Comparison of ENCODE assay signal across 30 cellular contexts in the genomic region with DNA sequence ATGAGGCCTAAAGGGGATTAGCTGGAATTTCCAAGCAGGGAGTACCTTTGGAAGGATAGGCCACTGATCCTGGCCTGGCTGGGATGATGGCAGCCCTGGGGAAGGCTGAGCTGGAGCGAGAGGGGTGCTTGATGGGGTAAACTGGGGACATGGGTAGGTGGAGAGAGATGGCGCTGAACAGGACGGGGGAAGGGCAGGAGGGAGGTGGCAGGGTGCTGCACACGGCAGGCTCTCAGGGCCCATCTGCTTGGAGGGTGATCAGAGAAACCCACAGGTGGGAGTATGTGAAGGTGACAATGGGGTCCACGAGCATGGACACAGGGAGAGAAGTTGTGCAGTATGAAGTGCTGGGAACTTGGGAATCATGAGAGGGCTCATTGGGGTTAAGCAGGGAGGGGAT. TPM values are rescaled to one million over a fixed set of nuclear protein-coding genes. Genes with fewer than 3 reads are reported as not detected.
"Had no signal": no experiment of that assay in that cellular context is flagged by ENCODE, and none has a peak within 500 bp of the region (broad histone marks: within the 10 kb centered on the region; RNA-seq: fewer than 3 reads in every experiment).

No MANE protein-coding gene starts in this region.

- H3K27me3 ChIP-seq: ascending aorta, brain microvascular endothelial cell, esophagus squamous epithelium, spleen had no signal

- H3K9ac ChIP-seq: SK-N-SH had no signal

- H3K9me3 Mint-ChIP-seq: activated naive CD4-positive, alpha-beta T cell treated with anti-CD3 and anti-CD28 coated beads, Interleukin-2, amount 10 ng/mL, durations not matched to agents 7 days and 5 days; activated naive CD8-positive, alpha-beta T cell treated with anti-CD3 and anti-CD28 coated beads, Interleukin-2, amount 10 ng/mL, durations not matched to agents 7 days and 5 days; activated T-cell treated with anti-CD3 and anti-CD28 coated beads, Interleukin-2, amount 50 U/mL, for 24 hours; dendritic cell treated with granulocyte-macrophage colony-stimulating factor and Interleukin-4, amounts not matched to agents 40 ng/mL and 50 ng/mL, for 4 days; mesothelial cell of epicardium; naive thymus-derived CD4-positive, alpha-beta T cell; neural crest cell had no signal

- DNase-seq: activated CD4-positive, alpha-beta T cell treated with anti-CD3 and anti-CD28 coated beads for 48 hours; activated CD4-positive, alpha-beta T cell treated with anti-CD3 and anti-CD28 coated beads, Interleukin-2, amount 50 U/mL, for 48 hours; activated gamma-delta T cell; activated naive CD4-positive, alpha-beta T cell treated with anti-CD3 and anti-CD28 coated beads, Interleukin-2, amount 10 ng/mL, durations not matched to agents 7 days and 5 days; activated naive CD8-positive, alpha-beta T cell treated with anti-CD3 and anti-CD28 coated beads, Interleukin-2, amount 10 ng/mL, durations not matched to agents 7 days and 5 days; activated T-cell treated with anti-CD3 and anti-CD28 coated beads, Interleukin-2, amount 50 U/mL, for 24 hours; brain microvascular endothelial cell; central memory CD4-positive, alpha-beta T cell; esophagus squamous epithelium; foreskin melanocyte; naive thymus-derived CD4-positive, alpha-beta T cell; occipital lobe; right cardiac atrium; SK-N-SH; spleen; stimulated activated naive CD8-positive, alpha-beta T cell treated with anti-CD3 and anti-CD28 coated beads, Interleukin-15, Interleukin-2, amounts not matched to agents 100 U/mL and 50 U/mL, for 24 hours; SW 1271; T-helper 17 cell; T1000; trophoblast cell; WERI-Rb-1 had no signal

- H3K4me3 ChIP-seq: ascending aorta, esophagus squamous epithelium, spleen, thoracic aorta had no signal

- H3K27ac Mint-ChIP-seq: activated naive CD4-positive, alpha-beta T cell treated with anti-CD3 and anti-CD28 coated beads, Interleukin-2, amount 10 ng/mL, durations not matched to agents 7 days and 5 days; activated naive CD8-positive, alpha-beta T cell treated with anti-CD3 and anti-CD28 coated beads, Interleukin-2, amount 10 ng/mL, durations not matched to agents 7 days and 5 days; activated T-cell treated with anti-CD3 and anti-CD28 coated beads, Interleukin-2, amount 50 U/mL, for 24 hours; dendritic cell treated with granulocyte-macrophage colony-stimulating factor and Interleukin-4, amounts not matched to agents 40 ng/mL and 50 ng/mL, for 4 days; mesothelial cell of epicardium; naive thymus-derived CD4-positive, alpha-beta T cell; T-helper 17 cell had no signal

- H3K4me1 Mint-ChIP-seq: activated naive CD4-positive, alpha-beta T cell treated with anti-CD3 and anti-CD28 coated beads, Interleukin-2, amount 10 ng/mL, durations not matched to agents 7 days and 5 days; activated naive CD8-positive, alpha-beta T cell treated with anti-CD3 and anti-CD28 coated beads, Interleukin-2, amount 10 ng/mL, durations not matched to agents 7 days and 5 days; mesothelial cell of epicardium; naive thymus-derived CD4-positive, alpha-beta T cell had no signal

- H3K4me3 Mint-ChIP-seq: activated naive CD4-positive, alpha-beta T cell treated with anti-CD3 and anti-CD28 coated beads, Interleukin-2, amount 10 ng/mL, durations not matched to agents 7 days and 5 days; activated naive CD8-positive, alpha-beta T cell treated with anti-CD3 and anti-CD28 coated beads, Interleukin-2, amount 10 ng/mL, durations not matched to agents 7 days and 5 days; activated T-cell treated with anti-CD3 and anti-CD28 coated beads, Interleukin-2, amount 50 U/mL, for 24 hours; dendritic cell treated with granulocyte-macrophage colony-stimulating factor and Interleukin-4, amounts not matched to agents 40 ng/mL and 50 ng/mL, for 4 days; mesothelial cell of epicardium; naive thymus-derived CD4-positive, alpha-beta T cell; neural crest cell; T-helper 17 cell had no signal

- ATAC-seq: activated CD4-positive, CD25-positive, alpha-beta regulatory T cell treated with anti-CD3 and anti-CD28 coated beads, Interleukin-2, amount 50 U/mL, for 24 hours; naive thymus-derived CD4-positive, alpha-beta T cell; right cardiac atrium; stimulated activated naive CD8-positive, alpha-beta T cell treated with anti-CD3 and anti-CD28 coated beads, Interleukin-15, Interleukin-2, amounts not matched to agents 100 U/mL and 50 U/mL, for 24 hours; T-helper 17 cell had no signal

- H3K4me1 ChIP-seq: ascending aorta, esophagus squamous epithelium, spleen had no signal

- H3K27ac ChIP-seq: ascending aorta, brain microvascular endothelial cell, esophagus squamous epithelium, spleen, thoracic aorta had no signal

- H3K36me3 Mint-ChIP-seq: activated naive CD4-positive, alpha-beta T cell treated with anti-CD3 and anti-CD28 coated beads, Interleukin-2, amount 10 ng/mL, durations not matched to agents 7 days and 5 days; activated naive CD8-positive, alpha-beta T cell treated with anti-CD3 and anti-CD28 coated beads, Interleukin-2, amount 10 ng/mL, durations not matched to agents 7 days and 5 days; mesothelial cell of epicardium; naive thymus-derived CD4-positive, alpha-beta T cell had no signal

- H3K36me3 ChIP-seq: ascending aorta, brain microvascular endothelial cell, esophagus squamous epithelium, spleen, thoracic aorta, WERI-Rb-1 had no signal

- H3K9me3 ChIP-seq: ascending aorta, esophagus squamous epithelium, SK-N-SH, spleen, thoracic aorta had no signal

- H3K27me3 Mint-ChIP-seq: activated T-cell treated with anti-CD3 and anti-CD28 coated beads, Interleukin-2, amount 50 U/mL, for 24 hours; naive thymus-derived CD4-positive, alpha-beta T cell had no signal

RNA-seq across cellular contexts. Expression of a gene that starts 10.3 kb away (rescaled TPM):
- total RNA-seq: activated naive CD8-positive, alpha-beta T cell treated with anti-CD3 and anti-CD28 coated beads, Interleukin-2, amount 10 ng/mL, durations not matched to agents 7 days and 5 days; glomerular endothelial cell; naive thymus-derived CD4-positive, alpha-beta T cell; neural crest cell; occipital lobe; pulmonary artery endothelial cell; subcutaneous adipose tissue; T-helper 17 cell; thoracic aorta had no signal
- polyA plus RNA-seq: naive thymus-derived CD4-positive, alpha-beta T cell had no signal
